In the genomic region with DNA sequence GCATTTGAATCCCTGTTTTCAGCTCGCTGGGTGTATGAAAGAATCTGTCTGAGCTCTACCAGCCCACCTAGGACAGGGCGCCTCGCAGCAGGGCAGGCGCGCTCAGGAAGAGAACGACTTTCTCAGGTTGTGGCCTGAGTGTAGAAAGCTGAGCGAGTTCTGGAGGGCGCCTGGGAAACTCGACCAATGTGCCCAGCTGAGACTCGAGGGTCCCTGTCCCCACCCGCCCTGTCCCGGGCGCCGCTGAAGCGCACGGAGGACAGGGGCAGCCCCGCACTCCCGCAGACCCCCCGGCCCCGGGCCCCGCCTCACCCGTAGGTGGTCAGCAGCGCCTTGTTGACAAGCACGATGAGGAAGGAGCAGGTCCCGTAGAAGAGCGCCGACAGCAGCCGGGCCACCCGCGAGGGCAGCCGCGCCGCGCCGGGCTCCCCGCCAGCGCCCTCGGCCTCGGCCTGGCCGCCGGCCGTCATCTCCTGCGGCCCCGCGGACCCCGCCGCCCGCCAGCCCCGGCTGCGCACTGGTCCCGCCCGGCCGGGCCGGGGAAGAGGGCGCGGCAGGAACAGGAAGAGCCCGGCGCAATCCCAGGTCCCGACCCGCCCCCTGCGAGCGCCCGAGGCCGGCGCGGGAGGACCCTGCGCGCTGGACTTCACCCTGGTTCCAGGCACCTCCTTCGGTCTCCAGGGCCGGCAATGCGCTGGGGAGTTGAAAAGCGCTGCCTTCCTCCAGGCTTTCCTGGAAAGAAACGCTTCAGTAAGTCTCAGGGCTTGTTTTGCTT, we compare ENCODE assay signal across 1 cellular context.
TF ChIP-seq lines count a peak whose summit lies in the region.

A gene (minus strand): TSS at position 547 of the 775 bp plus-strand sequence. CDS start 77 bp downstream, at position 470.

TF ChIP-seq in K562, 482 proteins besides CTCF, POLR2A, EP300 and RAD21 (continued from another document and continues in another):
- TF ChIP-seq, protein P1, sequence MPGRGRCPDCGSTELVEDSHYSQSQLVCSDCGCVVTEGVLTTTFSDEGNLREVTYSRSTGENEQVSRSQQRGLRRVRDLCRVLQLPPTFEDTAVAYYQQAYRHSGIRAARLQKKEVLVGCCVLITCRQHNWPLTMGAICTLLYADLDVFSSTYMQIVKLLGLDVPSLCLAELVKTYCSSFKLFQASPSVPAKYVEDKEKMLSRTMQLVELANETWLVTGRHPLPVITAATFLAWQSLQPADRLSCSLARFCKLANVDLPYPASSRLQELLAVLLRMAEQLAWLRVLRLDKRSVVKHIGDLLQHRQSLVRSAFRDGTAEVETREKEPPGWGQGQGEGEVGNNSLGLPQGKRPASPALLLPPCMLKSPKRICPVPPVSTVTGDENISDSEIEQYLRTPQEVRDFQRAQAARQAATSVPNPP (IDR thresholded peaks at IDR 0.05; ENCODE audit: borderline replicate concordance, insufficient read depth, insufficient read length), result no peak
- TF ChIP-seq ZNF717 (CRISPR knock-in tag; IDR thresholded peaks at IDR 0.05), result no peak
- no peak for TF ChIP-seq ATF1 (CRISPR knock-in tag; IDR thresholded peaks at IDR 0.05)
- TF ChIP-seq ATF1 (tag; IDR thresholded peaks at IDR 0.05), result no peak
- TF ChIP-seq TFAM (CRISPR knock-in tag; conservative IDR thresholded peaks at IDR 0.05), result no peak
- TF ChIP-seq BRD4 (IDR thresholded peaks at IDR 0.05), result no peak
- TF ChIP-seq, protein P2, sequence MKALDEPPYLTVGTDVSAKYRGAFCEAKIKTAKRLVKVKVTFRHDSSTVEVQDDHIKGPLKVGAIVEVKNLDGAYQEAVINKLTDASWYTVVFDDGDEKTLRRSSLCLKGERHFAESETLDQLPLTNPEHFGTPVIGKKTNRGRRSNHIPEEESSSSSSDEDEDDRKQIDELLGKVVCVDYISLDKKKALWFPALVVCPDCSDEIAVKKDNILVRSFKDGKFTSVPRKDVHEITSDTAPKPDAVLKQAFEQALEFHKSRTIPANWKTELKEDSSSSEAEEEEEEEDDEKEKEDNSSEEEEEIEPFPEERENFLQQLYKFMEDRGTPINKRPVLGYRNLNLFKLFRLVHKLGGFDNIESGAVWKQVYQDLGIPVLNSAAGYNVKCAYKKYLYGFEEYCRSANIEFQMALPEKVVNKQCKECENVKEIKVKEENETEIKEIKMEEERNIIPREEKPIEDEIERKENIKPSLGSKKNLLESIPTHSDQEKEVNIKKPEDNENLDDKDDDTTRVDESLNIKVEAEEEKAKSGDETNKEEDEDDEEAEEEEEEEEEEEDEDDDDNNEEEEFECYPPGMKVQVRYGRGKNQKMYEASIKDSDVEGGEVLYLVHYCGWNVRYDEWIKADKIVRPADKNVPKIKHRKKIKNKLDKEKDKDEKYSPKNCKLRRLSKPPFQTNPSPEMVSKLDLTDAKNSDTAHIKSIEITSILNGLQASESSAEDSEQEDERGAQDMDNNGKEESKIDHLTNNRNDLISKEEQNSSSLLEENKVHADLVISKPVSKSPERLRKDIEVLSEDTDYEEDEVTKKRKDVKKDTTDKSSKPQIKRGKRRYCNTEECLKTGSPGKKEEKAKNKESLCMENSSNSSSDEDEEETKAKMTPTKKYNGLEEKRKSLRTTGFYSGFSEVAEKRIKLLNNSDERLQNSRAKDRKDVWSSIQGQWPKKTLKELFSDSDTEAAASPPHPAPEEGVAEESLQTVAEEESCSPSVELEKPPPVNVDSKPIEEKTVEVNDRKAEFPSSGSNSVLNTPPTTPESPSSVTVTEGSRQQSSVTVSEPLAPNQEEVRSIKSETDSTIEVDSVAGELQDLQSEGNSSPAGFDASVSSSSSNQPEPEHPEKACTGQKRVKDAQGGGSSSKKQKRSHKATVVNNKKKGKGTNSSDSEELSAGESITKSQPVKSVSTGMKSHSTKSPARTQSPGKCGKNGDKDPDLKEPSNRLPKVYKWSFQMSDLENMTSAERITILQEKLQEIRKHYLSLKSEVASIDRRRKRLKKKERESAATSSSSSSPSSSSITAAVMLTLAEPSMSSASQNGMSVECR (CRISPR knock-in tag; IDR thresholded peaks at IDR 0.05), result no peak
- TF ChIP-seq SNIP1 (IDR thresholded peaks at IDR 0.05; ENCODE audit: low read depth), result no peak
- no peak for TF ChIP-seq HNRNPUL1 (IDR thresholded peaks at IDR 0.05; ENCODE audit: low read length)
- no peak for TF ChIP-seq ZFP1 (CRISPR knock-in tag; IDR thresholded peaks at IDR 0.05)
- TF ChIP-seq GABPA (tag; conservative IDR thresholded peaks at IDR 0.05; ENCODE audit: low read depth), result peak; percentile 80
- no peak for TF ChIP-seq HNRNPH1 (optimal IDR thresholded peaks at IDR 0.05; ENCODE audit: low read depth, low read length)
- TF ChIP-seq TCFL5 (CRISPR knock-in tag; conservative IDR thresholded peaks at IDR 0.05), result no peak
- TF ChIP-seq NCOR1 (IDR thresholded peaks at IDR 0.05), result no peak
- TF ChIP-seq, protein P3, sequence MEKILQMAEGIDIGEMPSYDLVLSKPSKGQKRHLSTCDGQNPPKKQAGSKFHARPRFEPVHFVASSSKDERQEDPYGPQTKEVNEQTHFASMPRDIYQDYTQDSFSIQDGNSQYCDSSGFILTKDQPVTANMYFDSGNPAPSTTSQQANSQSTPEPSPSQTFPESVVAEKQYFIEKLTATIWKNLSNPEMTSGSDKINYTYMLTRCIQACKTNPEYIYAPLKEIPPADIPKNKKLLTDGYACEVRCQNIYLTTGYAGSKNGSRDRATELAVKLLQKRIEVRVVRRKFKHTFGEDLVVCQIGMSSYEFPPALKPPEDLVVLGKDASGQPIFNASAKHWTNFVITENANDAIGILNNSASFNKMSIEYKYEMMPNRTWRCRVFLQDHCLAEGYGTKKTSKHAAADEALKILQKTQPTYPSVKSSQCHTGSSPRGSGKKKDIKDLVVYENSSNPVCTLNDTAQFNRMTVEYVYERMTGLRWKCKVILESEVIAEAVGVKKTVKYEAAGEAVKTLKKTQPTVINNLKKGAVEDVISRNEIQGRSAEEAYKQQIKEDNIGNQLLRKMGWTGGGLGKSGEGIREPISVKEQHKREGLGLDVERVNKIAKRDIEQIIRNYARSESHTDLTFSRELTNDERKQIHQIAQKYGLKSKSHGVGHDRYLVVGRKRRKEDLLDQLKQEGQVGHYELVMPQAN (IDR thresholded peaks at IDR 0.05; ENCODE audit: borderline replicate concordance), result no peak
- TF ChIP-seq ZNF76 (CRISPR knock-in tag; IDR thresholded peaks at IDR 0.05; ENCODE audit: borderline replicate concordance), result no peak
- TF ChIP-seq, protein P4, sequence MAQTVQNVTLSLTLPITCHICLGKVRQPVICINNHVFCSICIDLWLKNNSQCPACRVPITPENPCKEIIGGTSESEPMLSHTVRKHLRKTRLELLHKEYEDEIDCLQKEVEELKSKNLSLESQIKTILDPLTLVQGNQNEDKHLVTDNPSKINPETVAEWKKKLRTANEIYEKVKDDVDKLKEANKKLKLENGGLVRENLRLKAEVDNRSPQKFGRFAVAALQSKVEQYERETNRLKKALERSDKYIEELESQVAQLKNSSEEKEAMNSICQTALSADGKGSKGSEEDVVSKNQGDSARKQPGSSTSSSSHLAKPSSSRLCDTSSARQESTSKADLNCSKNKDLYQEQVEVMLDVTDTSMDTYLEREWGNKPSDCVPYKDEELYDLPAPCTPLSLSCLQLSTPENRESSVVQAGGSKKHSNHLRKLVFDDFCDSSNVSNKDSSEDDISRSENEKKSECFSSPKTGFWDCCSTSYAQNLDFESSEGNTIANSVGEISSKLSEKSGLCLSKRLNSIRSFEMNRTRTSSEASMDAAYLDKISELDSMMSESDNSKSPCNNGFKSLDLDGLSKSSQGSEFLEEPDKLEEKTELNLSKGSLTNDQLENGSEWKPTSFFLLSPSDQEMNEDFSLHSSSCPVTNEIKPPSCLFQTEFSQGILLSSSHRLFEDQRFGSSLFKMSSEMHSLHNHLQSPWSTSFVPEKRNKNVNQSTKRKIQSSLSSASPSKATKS (CRISPR knock-in tag; IDR thresholded peaks at IDR 0.05), result no peak
- TF ChIP-seq ZFX (CRISPR knock-in tag; IDR thresholded peaks at IDR 0.05), result peak; percentile 23
- TF ChIP-seq ELF4 (CRISPR knock-in tag; IDR thresholded peaks at IDR 0.05), result no peak
- no peak for TF ChIP-seq PRPF4 (IDR thresholded peaks at IDR 0.05; ENCODE audit: insufficient read depth, low read depth, low read length, poor library complexity, severe bottlenecking)
- no peak for TF ChIP-seq ESRRB (CRISPR knock-in tag; IDR thresholded peaks at IDR 0.05; ENCODE audit: borderline replicate concordance)
- peak; percentile 67; the same call in 1 of the 2 replicates for TF ChIP-seq RB1 (IDR thresholded peaks at IDR 0.05; ENCODE audit: low read depth)
- TF ChIP-seq XRCC4 (IDR thresholded peaks at IDR 0.05; ENCODE audit: extremely low read depth, insufficient read depth, insufficient read length), result no peak
- TF ChIP-seq SP1 (CRISPR knock-in tag; IDR thresholded peaks at IDR 0.05), result no peak
- TF ChIP-seq CEBPG (CRISPR knock-in tag; IDR thresholded peaks at IDR 0.05), result no peak
- no peak for TF ChIP-seq CEBPG (tag; conservative IDR thresholded peaks at IDR 0.05 in 1 of 2, IDR thresholded peaks at IDR 0.05 in 1 of 2)
- TF ChIP-seq SMAD3 (CRISPR knock-in tag; conservative IDR thresholded peaks at IDR 0.05), result no peak
- peak; percentile 72 to 77 for TF ChIP-seq NRF1 (conservative IDR thresholded peaks at IDR 0.05 in 1 of 2, IDR thresholded peaks at IDR 0.05 in 1 of 2)
- TF ChIP-seq TRIM28 (IDR thresholded peaks at IDR 0.05), result no peak
- no peak for TF ChIP-seq NFE2 (IDR thresholded peaks at IDR 0.05; ENCODE audit: low read depth)
- TF ChIP-seq, protein P5, sequence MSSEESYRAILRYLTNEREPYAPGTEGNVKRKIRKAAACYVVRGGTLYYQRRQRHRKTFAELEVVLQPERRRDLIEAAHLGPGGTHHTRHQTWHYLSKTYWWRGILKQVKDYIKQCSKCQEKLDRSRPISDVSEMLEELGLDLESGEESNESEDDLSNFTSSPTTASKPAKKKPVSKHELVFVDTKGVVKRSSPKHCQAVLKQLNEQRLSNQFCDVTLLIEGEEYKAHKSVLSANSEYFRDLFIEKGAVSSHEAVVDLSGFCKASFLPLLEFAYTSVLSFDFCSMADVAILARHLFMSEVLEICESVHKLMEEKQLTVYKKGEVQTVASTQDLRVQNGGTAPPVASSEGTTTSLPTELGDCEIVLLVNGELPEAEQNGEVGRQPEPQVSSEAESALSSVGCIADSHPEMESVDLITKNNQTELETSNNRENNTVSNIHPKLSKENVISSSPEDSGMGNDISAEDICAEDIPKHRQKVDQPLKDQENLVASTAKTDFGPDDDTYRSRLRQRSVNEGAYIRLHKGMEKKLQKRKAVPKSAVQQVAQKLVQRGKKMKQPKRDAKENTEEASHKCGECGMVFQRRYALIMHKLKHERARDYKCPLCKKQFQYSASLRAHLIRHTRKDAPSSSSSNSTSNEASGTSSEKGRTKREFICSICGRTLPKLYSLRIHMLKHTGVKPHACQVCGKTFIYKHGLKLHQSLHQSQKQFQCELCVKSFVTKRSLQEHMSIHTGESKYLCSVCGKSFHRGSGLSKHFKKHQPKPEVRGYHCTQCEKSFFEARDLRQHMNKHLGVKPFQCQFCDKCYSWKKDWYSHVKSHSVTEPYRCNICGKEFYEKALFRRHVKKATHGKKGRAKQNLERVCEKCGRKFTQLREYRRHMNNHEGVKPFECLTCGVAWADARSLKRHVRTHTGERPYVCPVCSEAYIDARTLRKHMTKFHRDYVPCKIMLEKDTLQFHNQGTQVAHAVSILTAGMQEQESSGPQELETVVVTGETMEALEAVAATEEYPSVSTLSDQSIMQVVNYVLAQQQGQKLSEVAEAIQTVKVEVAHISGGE (CRISPR knock-in tag; IDR thresholded peaks at IDR 0.05), result peak in 2 of 3 experiments; percentile 43 to 90; a peak in 3 of 6 replicates
- TF ChIP-seq FOXM1 (IDR thresholded peaks at IDR 0.05; ENCODE audit: low read depth), result no peak
- no peak for TF ChIP-seq FOXM1 (CRISPR knock-in tag; IDR thresholded peaks at IDR 0.05; ENCODE audit: low read depth)
- no peak for TF ChIP-seq FIP1L1 (IDR thresholded peaks at IDR 0.05; ENCODE audit: low read depth, low read length, poor library complexity, severe bottlenecking)
- no peak for TF ChIP-seq MEIS2 (IDR thresholded peaks at IDR 0.05; ENCODE audit: partially characterized antibody)
- no peak for TF ChIP-seq MYNN (IDR thresholded peaks at IDR 0.05)
- no peak for TF ChIP-seq MYNN (CRISPR knock-in tag; IDR thresholded peaks at IDR 0.05)
- TF ChIP-seq PTTG1 (tag; IDR thresholded peaks at IDR 0.05; ENCODE audit: low read depth), result no peak
- TF ChIP-seq, protein P6, sequence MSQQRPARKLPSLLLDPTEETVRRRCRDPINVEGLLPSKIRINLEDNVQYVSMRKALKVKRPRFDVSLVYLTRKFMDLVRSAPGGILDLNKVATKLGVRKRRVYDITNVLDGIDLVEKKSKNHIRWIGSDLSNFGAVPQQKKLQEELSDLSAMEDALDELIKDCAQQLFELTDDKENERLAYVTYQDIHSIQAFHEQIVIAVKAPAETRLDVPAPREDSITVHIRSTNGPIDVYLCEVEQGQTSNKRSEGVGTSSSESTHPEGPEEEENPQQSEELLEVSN (IDR thresholded peaks at IDR 0.05; ENCODE audit: borderline replicate concordance in 1 of 2, extremely low read depth in 1 of 2, insufficient read depth in 1 of 2, insufficient read length in 1 of 2, low read depth in 1 of 2, low read length in 1 of 2, poor library complexity in 1 of 2, severe bottlenecking in 1 of 2), result peak in 1 of 2 experiments; percentile 57
- TF ChIP-seq, protein P7, sequence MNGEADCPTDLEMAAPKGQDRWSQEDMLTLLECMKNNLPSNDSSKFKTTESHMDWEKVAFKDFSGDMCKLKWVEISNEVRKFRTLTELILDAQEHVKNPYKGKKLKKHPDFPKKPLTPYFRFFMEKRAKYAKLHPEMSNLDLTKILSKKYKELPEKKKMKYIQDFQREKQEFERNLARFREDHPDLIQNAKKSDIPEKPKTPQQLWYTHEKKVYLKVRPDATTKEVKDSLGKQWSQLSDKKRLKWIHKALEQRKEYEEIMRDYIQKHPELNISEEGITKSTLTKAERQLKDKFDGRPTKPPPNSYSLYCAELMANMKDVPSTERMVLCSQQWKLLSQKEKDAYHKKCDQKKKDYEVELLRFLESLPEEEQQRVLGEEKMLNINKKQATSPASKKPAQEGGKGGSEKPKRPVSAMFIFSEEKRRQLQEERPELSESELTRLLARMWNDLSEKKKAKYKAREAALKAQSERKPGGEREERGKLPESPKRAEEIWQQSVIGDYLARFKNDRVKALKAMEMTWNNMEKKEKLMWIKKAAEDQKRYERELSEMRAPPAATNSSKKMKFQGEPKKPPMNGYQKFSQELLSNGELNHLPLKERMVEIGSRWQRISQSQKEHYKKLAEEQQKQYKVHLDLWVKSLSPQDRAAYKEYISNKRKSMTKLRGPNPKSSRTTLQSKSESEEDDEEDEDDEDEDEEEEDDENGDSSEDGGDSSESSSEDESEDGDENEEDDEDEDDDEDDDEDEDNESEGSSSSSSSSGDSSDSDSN (IDR thresholded peaks at IDR 0.05; ENCODE audit: borderline replicate concordance in 1 of 2, low read depth in 2 of 2, low read length in 2 of 2), result peak; percentile 71 to 92; a peak in 2 of 4 replicates
- TF ChIP-seq ZNF586 (CRISPR knock-in tag; conservative IDR thresholded peaks at IDR 0.05), result no peak
- TF ChIP-seq ZNF699 (CRISPR knock-in tag; IDR thresholded peaks at IDR 0.05; ENCODE audit: insufficient replicate concordance), result no peak
- peak; percentile 52; the same call in 1 of the 2 replicates for TF ChIP-seq ZBTB7A (IDR thresholded peaks at IDR 0.05; ENCODE audit: borderline replicate concordance, control insufficient read depth, low read depth, low read length)
- TF ChIP-seq, protein P8, sequence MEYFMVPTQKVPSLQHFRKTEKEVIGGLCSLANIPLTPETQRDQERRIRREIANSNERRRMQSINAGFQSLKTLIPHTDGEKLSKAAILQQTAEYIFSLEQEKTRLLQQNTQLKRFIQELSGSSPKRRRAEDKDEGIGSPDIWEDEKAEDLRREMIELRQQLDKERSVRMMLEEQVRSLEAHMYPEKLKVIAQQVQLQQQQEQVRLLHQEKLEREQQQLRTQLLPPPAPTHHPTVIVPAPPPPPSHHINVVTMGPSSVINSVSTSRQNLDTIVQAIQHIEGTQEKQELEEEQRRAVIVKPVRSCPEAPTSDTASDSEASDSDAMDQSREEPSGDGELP (CRISPR knock-in tag; IDR thresholded peaks at IDR 0.05; ENCODE audit: borderline replicate concordance), result no peak
- TF ChIP-seq ZNF239 (CRISPR knock-in tag; IDR thresholded peaks at IDR 0.05), result no peak
- no peak for TF ChIP-seq PCBP1 (IDR thresholded peaks at IDR 0.05; ENCODE audit: low read depth, low read length, poor library complexity, severe bottlenecking)
